In the genomic region with DNA sequence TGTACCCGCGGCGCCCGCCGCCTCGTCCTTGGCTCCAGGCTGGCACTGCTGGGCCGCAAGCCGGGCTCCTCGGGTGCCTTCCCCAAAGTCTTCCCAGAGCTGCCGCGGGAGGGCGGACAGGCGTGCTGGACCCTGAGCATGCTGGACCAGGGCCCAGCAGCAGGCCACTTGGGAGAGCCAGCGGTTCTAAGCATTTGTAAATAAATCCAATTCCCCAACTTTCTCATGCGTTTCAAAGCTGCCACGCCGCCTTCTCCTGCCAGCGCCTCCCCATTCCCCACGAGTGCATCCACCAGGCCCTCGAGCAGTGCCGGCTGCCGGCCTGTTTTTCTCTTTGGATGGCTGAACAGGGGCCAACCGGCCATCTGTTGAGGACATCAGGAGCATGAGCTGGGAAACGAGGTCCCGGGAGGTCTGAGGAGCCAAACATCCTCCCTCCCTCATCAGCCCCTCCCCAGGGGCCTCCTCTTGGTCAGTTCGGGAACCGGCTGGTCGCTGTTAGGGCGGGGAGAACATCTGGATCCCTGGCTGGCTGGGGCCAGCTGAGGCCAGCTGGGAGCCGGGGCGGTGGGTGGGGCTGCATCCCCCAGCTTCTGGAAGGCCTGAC, we compare ENCODE assay signal across 15 cellular contexts. TPM values are rescaled to one million over a fixed set of nuclear protein-coding genes. Genes with fewer than 3 reads are reported as not detected.
A peak's percentile ranks its signal among the peaks of the same experiment; 100 is the strongest.
DNase-seq lines count a peak whose midpoint lies in the region; ATAC-seq, FAIRE-seq and TF ChIP-seq lines count a peak whose summit lies in the region.
"Had no signal": no experiment of that assay in that cellular context is flagged by ENCODE, and none has a peak within 500 bp of the region (broad histone marks: within the 10 kb centered on the region; RNA-seq: fewer than 3 reads in every experiment).

No MANE protein-coding gene starts in this region.

- DNase-seq in BE2C (peak; percentile 44), K562 (ENCODE audit: extremely low read depth in 1 of 4, low spot score in 3 of 4) (no peak), left cardiac atrium (peak; percentile 85), sciatic nerve (ENCODE audit: low spot score) (peak; percentile 73), T-helper 2 cell (no peak)
- DNase-seq in activated naive CD4-positive, alpha-beta T cell treated with anti-CD3 and anti-CD28 coated beads, Interleukin-2, amount 50 U/mL, for 72 hours (ENCODE audit: low spot score in 2 of 2), result no peak
- DNase-seq: activated CD8-positive, alpha-beta memory T cell treated with anti-CD3 and anti-CD28 coated beads, Interleukin-2, amount 10 ng/mL, durations not matched to agents 7 days and 5 days; activated naive CD8-positive, alpha-beta T cell treated with anti-CD3 and anti-CD28 coated beads, Interleukin-2, amount 10 ng/mL, durations not matched to agents 7 days and 5 days had no signal

- no peaks in the 10 kb centered on the region for H3K9me1 ChIP-seq in K562 (ENCODE audit: control insufficient read depth, insufficient read depth, low read length)

- WGBS in K562 (ENCODE audit: insufficient coverage, low coverage, missing lambda C conversion rate), result 94% methylated on average over 21 of the region's 31 CpGs

- H3K4me3 ChIP-seq in BE2C (ENCODE audit: low read depth, low read length) (no peak overlapping the region), K562 (no peak overlapping the region)

- H3K36me3 ChIP-seq in BE2C (no peaks in the 10 kb centered on the region), K562 (ENCODE audit: control insufficient read depth, insufficient read depth, low read length) (peaks cover 95% of the 10 kb centered on the region)

- in situ Hi-C loops in K562 (cut with MboI), result no loop called here

- peaks cover 23% of the 10 kb centered on the region for H3K79me2 ChIP-seq in K562 (ENCODE audit: control insufficient read depth, insufficient read depth, low read length)

- BruUV-seq in K562 (replicated peaks; lab: Mats Ljungman, UMichigan), result no TSS peak

- TF ChIP-seq POLR2A in K562 (conservative IDR thresholded peaks at IDR 0.05), result no peak

- no peak overlapping the region; a peak in 1 of 4 replicates for H3K9ac ChIP-seq in K562 (ENCODE audit: insufficient read depth in 1 of 2, low read depth in 2 of 2, low read length in 2 of 2)

- H3K9me3 Mint-ChIP-seq in activated naive CD4-positive, alpha-beta T cell treated with anti-CD3 and anti-CD28 coated beads, Interleukin-2, amount 50 U/mL, for 72 hours, result no peaks in the 10 kb centered on the region
- H3K9me3 Mint-ChIP-seq: memory B cell, type B pancreatic cell had no signal

- no peak overlapping the region for H3K27ac ChIP-seq in K562 (ENCODE audit: extremely low read depth, low read depth, low read length)

- no peak for TF ChIP-seq EP300 in K562 (IDR thresholded peaks at IDR 0.05; ENCODE audit: low read length)

- no peak overlapping the region for H2AFZ ChIP-seq in K562 (ENCODE audit: low read depth, low read length)

- no peak overlapping the region for H3K4me2 ChIP-seq in K562 (ENCODE audit: insufficient read depth, low read length)

- H3K27me3 ChIP-seq in BE2C (peaks cover 18% of the 10 kb centered on the region), K562 (ENCODE audit: control insufficient read depth in 2 of 2, insufficient read depth in 2 of 2, low read length in 2 of 2) (no peaks in the 10 kb centered on the region)

- CTCF ChIA-PET in K562 (lab: Yijun Ruan, JAX; ENCODE audit: low intra/inter-chr PET ratio), result no interaction called here

- no peak for TF ChIP-seq CTCF in BE2C (IDR thresholded peaks at IDR 0.05; ENCODE audit: low read depth, low read length)
- TF ChIP-seq CTCF in K562 (IDR thresholded peaks at IDR 0.05 in 2 of 3, conservative IDR thresholded peaks at IDR 0.05 in 1 of 3; ENCODE audit: insufficient read depth in 2 of 3, low read depth in 1 of 3, low read length in 3 of 3), result no peak

- no peak for ATAC-seq in K562
- ATAC-seq in left cardiac atrium, result peak; percentile 82 to 84
- ATAC-seq in sciatic nerve, result peak; percentile 75
- no peak for ATAC-seq in activated naive CD4-positive, alpha-beta T cell treated with anti-CD3 and anti-CD28 coated beads, Interleukin-2, amount 50 U/mL, for 72 hours
- no peak for ATAC-seq in HG03159 (IDR thresholded peaks at IDR 0.05; ENCODE audit: unreplicated experiment)
- no peak for ATAC-seq in HG03378 (IDR thresholded peaks at IDR 0.05; ENCODE audit: unreplicated experiment)
- ATAC-seq: activated CD8-positive, alpha-beta memory T cell treated with anti-CD3 and anti-CD28 coated beads, Interleukin-2, amount 10 ng/mL, durations not matched to agents 7 days and 5 days had no signal

- H3K9me3 ChIP-seq in BE2C (no peaks in the 10 kb centered on the region; the same call in 1 of the 2 replicates), K562 (replicated peaks; ENCODE audit: control insufficient read depth, insufficient read depth, low read depth, low read length) (peaks cover 25% of the 10 kb centered on the region)

- intact Hi-C loops in K562 (cut with micrococcal nuclease) (no loop called here), left cardiac atrium (cut with DNase I) (loop anchor here in 1 of 2 donors (10.0 kb wide), 1 partner anchor 48 kb away; no protein-coding TSS in a partner anchor), sciatic nerve (cut with DNase I) (no loop called here)

- FAIRE-seq in K562 (lab: Jason Lieb, UNC), result no peak

- POLR2A ChIA-PET in K562 (lab: Yijun Ruan, JAX), result interaction anchor here (1.0 kb wide), 1 partner anchor 14 kb away, joined by 3 read pairs; no protein-coding TSS in a partner anchor

- no peaks in the 10 kb centered on the region for H3K36me3 Mint-ChIP-seq in activated naive CD4-positive, alpha-beta T cell treated with anti-CD3 and anti-CD28 coated beads, Interleukin-2, amount 50 U/mL, for 72 hours
- H3K36me3 Mint-ChIP-seq: activated CD8-positive, alpha-beta memory T cell treated with anti-CD3 and anti-CD28 coated beads, Interleukin-2, amount 10 ng/mL, durations not matched to agents 7 days and 5 days; activated naive CD8-positive, alpha-beta T cell treated with anti-CD3 and anti-CD28 coated beads, Interleukin-2, amount 10 ng/mL, durations not matched to agents 7 days and 5 days; type B pancreatic cell had no signal

- TF ChIP-seq RAD21 in K562 (CRISPR knock-in tag; conservative IDR thresholded peaks at IDR 0.05 in 1 of 2, IDR thresholded peaks at IDR 0.05 in 1 of 2), result no peak

- H4K20me1 ChIP-seq in K562 (replicated peaks; ENCODE audit: control insufficient read depth, insufficient read depth, low read length), result no peaks in the 10 kb centered on the region

- H3K4me1 ChIP-seq in BE2C (no peaks in the 10 kb centered on the region; the same call in 1 of the 2 replicates), K562 (replicated peaks in 1 of 2; ENCODE audit: control insufficient read depth in 2 of 2, insufficient read depth in 2 of 2, low read length in 2 of 2) (peaks cover 0 to 70% of the 10 kb centered on the region in 2 experiments; a peak in 3 of 5 replicates)

- peak overlapping the region in 1 of 2 donors; percentile 75 for H3K27ac Mint-ChIP-seq in activated naive CD4-positive, alpha-beta T cell treated with anti-CD3 and anti-CD28 coated beads, Interleukin-2, amount 50 U/mL, for 72 hours
- H3K27ac Mint-ChIP-seq: activated CD8-positive, alpha-beta memory T cell treated with anti-CD3 and anti-CD28 coated beads, Interleukin-2, amount 10 ng/mL, durations not matched to agents 7 days and 5 days; activated naive CD8-positive, alpha-beta T cell treated with anti-CD3 and anti-CD28 coated beads, Interleukin-2, amount 10 ng/mL, durations not matched to agents 7 days and 5 days; memory B cell; type B pancreatic cell had no signal

RNA-seq across cellular contexts. Expression of gene PABPN1L, which starts 20.6 kb away (rescaled TPM):
- not detected for polyA plus RNA-seq in BE2C (2012; ENCODE audit: insufficient read depth, insufficient read length, low read depth)
- total RNA-seq in K562 (2011; cell fraction: chromatin; rRNA removed; ENCODE audit: low replicate concordance), result 0.46 and 2.2 TPM in 2 replicates
- 0.26 and 0.50 TPM in 2 replicates for total RNA-seq in K562 (2011; cell fraction: nucleolus; rRNA removed)
- total RNA-seq in K562 (2011; cell fraction: nucleoplasm; rRNA removed), result 0.29 and 0.99 TPM in 2 replicates
- total RNA-seq in K562 (2014; rRNA removed), result 0.32 TPM in 1 of 2 replicates, not detected in the other
- total RNA-seq in K562 (2014; rRNA removed; fragmentation: Illumina TruSeq; extraction: Trizol), result not detected in 2 replicates
- 0.19 TPM in 1 of 2 replicates, not detected in the other for total RNA-seq in K562 (2015; rRNA removed; fragmentation: Illumina TruSeq; extraction: Trizol)
- 0.29 TPM in 1 of 2 replicates, not detected in the other for total RNA-seq in K562 (2021)
- not detected in 2 replicates for polyA plus RNA-seq in K562 (2011; rRNA removed)
- polyA plus RNA-seq in K562 (2011; cell fraction: cytosol; rRNA removed), result not detected in 2 replicates
- 0.55 and 0.58 TPM in 2 replicates for polyA plus RNA-seq in K562 (2011; cell fraction: nucleus; rRNA removed)
- polyA plus RNA-seq in K562 (2012), result 0.29 and 0.71 TPM in 2 replicates
- not detected in 2 replicates for polyA plus RNA-seq in K562 (2014; fragmentation: Illumina TruSeq; extraction: Trizol)
- not detected for polyA plus RNA-seq in K562 (2014; fragmentation: Nextera tagmentation; extraction: Ambion mirVana)
- polyA plus RNA-seq in K562 (2014; rRNA removed), result 0.11 TPM in 1 of 2 replicates, not detected in the other
- not detected in 2 replicates for polyA minus RNA-seq in K562 (2011; rRNA and poly(A)+ RNA removed)
- polyA minus RNA-seq in K562 (2011; cell fraction: cytosol; rRNA and poly(A)+ RNA removed), result not detected in 2 replicates
- polyA minus RNA-seq in K562 (2011; cell fraction: nucleus; rRNA and poly(A)+ RNA removed), result not detected in 2 replicates
- total RNA-seq in left cardiac atrium, result not detected
- total RNA-seq in sciatic nerve, result not detected
- total RNA-seq in activated naive CD4-positive, alpha-beta T cell treated with anti-CD3 and anti-CD28 coated beads, Interleukin-2, amount 50 U/mL, for 72 hours, result not detected
- total RNA-seq: activated CD8-positive, alpha-beta memory T cell treated with anti-CD3 and anti-CD28 coated beads, Interleukin-2, amount 10 ng/mL, durations not matched to agents 7 days and 5 days; activated naive CD8-positive, alpha-beta T cell treated with anti-CD3 and anti-CD28 coated beads, Interleukin-2, amount 10 ng/mL, durations not matched to agents 7 days and 5 days; M059J; pulmonary artery endothelial cell; RPMI7951 had no signal

RNA-seq across cellular contexts. Expression of gene TRAPPC2L, which starts 30.1 kb away (rescaled TPM):
- 252 TPM for polyA plus RNA-seq in BE2C (2012; ENCODE audit: insufficient read depth, insufficient read length, low read depth)
- 43.1 and 83.7 TPM in 2 replicates for total RNA-seq in K562 (2011; cell fraction: chromatin; rRNA removed; ENCODE audit: low replicate concordance)
- 64.3 and 69.7 TPM in 2 replicates for total RNA-seq in K562 (2011; cell fraction: nucleolus; rRNA removed)
- total RNA-seq in K562 (2011; cell fraction: nucleoplasm; rRNA removed), result 53.0 and 53.7 TPM in 2 replicates
- total RNA-seq in K562 (2014; rRNA removed) (60.4 and 77.5 TPM in 2 replicates), K562 (2014; rRNA removed; fragmentation: Illumina TruSeq; extraction: Trizol) (92.6 and 126 TPM in 2 replicates), K562 (2015; rRNA removed; fragmentation: Illumina TruSeq; extraction: Trizol) (61.1 and 69.1 TPM in 2 replicates), K562 (2021) (89.1 and 92.6 TPM in 2 replicates), left cardiac atrium (10 to 100 TPM; 46.0 to 54.3 TPM), sciatic nerve (41.2 TPM)
- polyA plus RNA-seq in K562 (2011; rRNA removed) (124 and 163 TPM in 2 replicates), K562 (2014; fragmentation: Illumina TruSeq; extraction: Trizol) (97.5 and 104 TPM in 2 replicates), K562 (2014; fragmentation: Nextera tagmentation; extraction: Ambion mirVana) (100 to 1,000 TPM; 345 to 398 TPM), K562 (2014; rRNA removed) (92.4 and 99.1 TPM in 2 replicates)
- polyA plus RNA-seq in K562 (2011; cell fraction: cytosol; rRNA removed), result 94.2 and 150 TPM in 2 replicates
- polyA plus RNA-seq in K562 (2011; cell fraction: nucleus; rRNA removed), result 96.2 and 120 TPM in 2 replicates
- 69.9 and 168 TPM in 2 replicates for polyA plus RNA-seq in K562 (2012)
- polyA minus RNA-seq in K562 (2011; rRNA and poly(A)+ RNA removed), result 28.3 and 55.3 TPM in 2 replicates
- polyA minus RNA-seq in K562 (2011; cell fraction: cytosol; rRNA and poly(A)+ RNA removed), result 24.9 and 30.9 TPM in 2 replicates
- 30.4 and 33.3 TPM in 2 replicates for polyA minus RNA-seq in K562 (2011; cell fraction: nucleus; rRNA and poly(A)+ RNA removed)
- total RNA-seq in activated naive CD4-positive, alpha-beta T cell treated with anti-CD3 and anti-CD28 coated beads, Interleukin-2, amount 50 U/mL, for 72 hours, result 10 to 100 TPM; 36.0 to 63.5 TPM

RNA-seq across cellular contexts. Expression of gene GALNS, which starts 30.3 kb away (rescaled TPM):
- polyA plus RNA-seq in BE2C (2012; ENCODE audit: insufficient read depth, insufficient read length, low read depth), result 15.2 TPM
- 69.8 and 180 TPM in 2 replicates for total RNA-seq in K562 (2011; cell fraction: chromatin; rRNA removed; ENCODE audit: low replicate concordance)
- total RNA-seq in K562 (2011; cell fraction: nucleolus; rRNA removed), result 70.5 and 71.6 TPM in 2 replicates
- 50.8 and 56.2 TPM in 2 replicates for total RNA-seq in K562 (2011; cell fraction: nucleoplasm; rRNA removed)
- total RNA-seq in K562 (2014; rRNA removed) (3.4 and 5.4 TPM in 2 replicates), K562 (2014; rRNA removed; fragmentation: Illumina TruSeq; extraction: Trizol) (2.4 and 4.1 TPM in 2 replicates), K562 (2015; rRNA removed; fragmentation: Illumina TruSeq; extraction: Trizol) (5.6 and 5.9 TPM in 2 replicates), K562 (2021) (12.3 and 13.2 TPM in 2 replicates), left cardiac atrium (10 to 100 TPM; 17.1 to 19.0 TPM), sciatic nerve (41.1 TPM)
- polyA plus RNA-seq in K562 (2011; rRNA removed) (3.9 and 4.3 TPM in 2 replicates), K562 (2014; fragmentation: Illumina TruSeq; extraction: Trizol) (6.0 and 7.0 TPM in 2 replicates), K562 (2014; fragmentation: Nextera tagmentation; extraction: Ambion mirVana) (under 1 TPM; 0.38 to 0.63 TPM), K562 (2014; rRNA removed) (6.7 and 8.6 TPM in 2 replicates)
- polyA plus RNA-seq in K562 (2011; cell fraction: cytosol; rRNA removed), result 3.9 and 9.1 TPM in 2 replicates
- 20.2 and 34.5 TPM in 2 replicates for polyA plus RNA-seq in K562 (2011; cell fraction: nucleus; rRNA removed)
- polyA plus RNA-seq in K562 (2012), result 11.1 and 16.0 TPM in 2 replicates
- polyA minus RNA-seq in K562 (2011; rRNA and poly(A)+ RNA removed), result 1.9 and 3.7 TPM in 2 replicates
- polyA minus RNA-seq in K562 (2011; cell fraction: cytosol; rRNA and poly(A)+ RNA removed), result 3.2 and 3.3 TPM in 2 replicates
- 7.0 and 7.8 TPM in 2 replicates for polyA minus RNA-seq in K562 (2011; cell fraction: nucleus; rRNA and poly(A)+ RNA removed)
- total RNA-seq in activated naive CD4-positive, alpha-beta T cell treated with anti-CD3 and anti-CD28 coated beads, Interleukin-2, amount 50 U/mL, for 72 hours, result 10 to 100 TPM; 29.3 to 50.3 TPM

Comparison
In these comparisons a context has a peak if more than half of its experiments do, and no peak if none do; other contexts are left out.
1. DNase-seq: peak in BE2C (single experiment), left cardiac atrium (single experiment) and sciatic nerve (single experiment); none in K562 (0 of 4), activated naive CD4-positive, alpha-beta T cell treated with anti-CD3 and anti-CD28 coated beads, Interleukin-2, amount 50 U/mL, for 72 hours (0 of 2) and T-helper 2 cell (0 of 5).
2. ATAC-seq: peak in left cardiac atrium (2 of 2) and sciatic nerve (single experiment); none in K562 (single experiment), activated naive CD4-positive, alpha-beta T cell treated with anti-CD3 and anti-CD28 coated beads, Interleukin-2, amount 50 U/mL, for 72 hours (0 of 2), HG03159 (single experiment) and HG03378 (single experiment).